18 cellular contexts compared by ENCODE assay signal in the genomic region with DNA sequence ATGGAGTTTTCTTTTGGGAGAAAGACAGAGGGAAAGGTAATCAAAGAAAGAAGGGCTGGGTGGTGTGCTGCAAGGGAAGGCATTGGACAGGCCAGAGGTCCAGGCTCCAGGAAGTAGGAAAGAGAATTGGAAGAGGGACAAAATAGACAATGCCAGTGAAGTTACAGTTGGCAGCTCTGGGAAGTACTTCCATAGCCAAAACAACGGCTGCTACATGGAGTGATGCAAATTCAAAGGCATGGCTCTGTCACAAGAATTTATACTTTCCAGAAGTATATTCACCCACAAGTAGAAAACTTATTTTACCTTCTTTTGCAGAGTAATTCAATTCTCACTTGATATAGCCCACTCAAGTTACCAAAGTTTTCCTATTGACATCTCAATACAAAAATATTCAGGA.
"Had no signal": no experiment of that assay in that cellular context is flagged by ENCODE, and none has a peak within 500 bp of the region (broad histone marks: within the 10 kb centered on the region; RNA-seq: fewer than 3 reads in every experiment).

No MANE protein-coding gene starts in this region.

- ATAC-seq: left lung; right cardiac atrium; stimulated activated naive B cell treated with anti-CD40 and anti-IgM and Interleukin-4, amounts not matched to agents 10 μg/mL and 1 μg/mL and 100 μg/mL, for 72 hours had no signal

- H3K4me3 Mint-ChIP-seq: memory B cell; nephron progenitor cell; stimulated activated naive B cell treated with anti-CD40 and anti-IgM and Interleukin-4, amounts not matched to agents 10 μg/mL and 1 μg/mL and 100 μg/mL, for 72 hours had no signal

- H3K36me3 Mint-ChIP-seq: memory B cell had no signal

- H3K4me1 Mint-ChIP-seq: nephron progenitor cell; stimulated activated naive B cell treated with anti-CD40 and anti-IgM and Interleukin-4, amounts not matched to agents 10 μg/mL and 1 μg/mL and 100 μg/mL, for 72 hours had no signal

- H3K27me3 Mint-ChIP-seq: activated T-cell treated with anti-CD3 and anti-CD28 coated beads, Interleukin-2, amount 50 U/mL, for 24 hours; memory B cell; stimulated activated naive B cell treated with anti-CD40 and anti-IgM and Interleukin-4, amounts not matched to agents 10 μg/mL and 1 μg/mL and 100 μg/mL, for 72 hours had no signal

- H3K27ac Mint-ChIP-seq: memory B cell; progenitor cell of endocrine pancreas; stimulated activated naive B cell treated with anti-CD40 and anti-IgM and Interleukin-4, amounts not matched to agents 10 μg/mL and 1 μg/mL and 100 μg/mL, for 72 hours had no signal

- DNase-seq: activated CD4-positive, alpha-beta T cell treated with anti-CD3 and anti-CD28 coated beads, Interleukin-2, amount 50 U/mL, for 1 hour; activated CD4-positive, CD25-positive, alpha-beta regulatory T cell; activated gamma-delta T cell treated with Interleukin-2 at 50 U/mL for 16 hours; activated T-cell treated with anti-CD3 and anti-CD28 coated beads, Interleukin-2, amount 50 U/mL, for 24 hours; adrenal gland; colonic mucosa; glutamatergic neuron; hypothalamus; kidney; left lung; nephron progenitor cell; right cardiac atrium; stimulated activated CD4-positive, alpha-beta T cell treated with anti-CD3 and anti-CD28 coated beads, Interleukin-15, amount 100 ng/mL, for 24 hours; stimulated activated CD4-positive, alpha-beta T cell treated with anti-CD3 and anti-CD28 coated beads, Interleukin-4, amount 100 ng/mL, for 1 hour; stimulated activated naive B cell treated with anti-CD40 and anti-IgM and Interleukin-4, amounts not matched to agents 10 μg/mL and 1 μg/mL and 100 μg/mL, for 72 hours; tibial artery had no signal

- H3K9me3 Mint-ChIP-seq: activated T-cell treated with anti-CD3 and anti-CD28 coated beads, Interleukin-2, amount 50 U/mL, for 24 hours had no signal
